1 cellular context compared by ENCODE assay signal in the genomic region with DNA sequence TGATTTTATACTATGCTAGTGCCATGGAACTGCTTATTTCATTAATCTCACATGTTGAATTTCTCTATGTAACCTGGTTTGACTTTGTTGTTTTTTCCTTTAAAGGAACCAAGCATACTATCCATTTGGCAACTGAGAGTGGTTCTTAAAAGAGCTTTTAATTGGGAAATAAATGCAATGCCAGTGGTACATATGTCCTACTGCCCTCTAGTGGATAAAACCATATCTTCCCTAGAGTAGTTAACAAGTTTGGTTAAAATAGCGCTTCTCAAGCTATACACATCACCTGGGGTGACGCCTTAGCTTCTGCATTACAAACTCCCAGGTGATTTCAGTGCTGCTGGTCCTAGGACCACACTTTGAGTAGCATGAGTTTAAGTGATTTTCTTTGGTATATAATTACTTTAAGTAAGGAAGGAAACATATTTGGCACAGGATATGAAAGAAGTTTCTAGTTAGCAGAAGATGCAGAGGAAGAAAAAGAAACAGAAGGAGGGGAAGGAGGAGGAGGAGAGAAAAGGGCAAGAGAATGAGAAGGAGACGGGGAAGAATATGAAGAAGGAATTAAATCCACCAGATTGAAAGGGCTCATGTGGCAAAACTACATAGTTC.
TF ChIP-seq lines count a peak whose summit lies in the region.

No MANE protein-coding gene starts in this region.

TF ChIP-seq in K562, 482 proteins besides CTCF, POLR2A, EP300 and RAD21 (continued from another document):
- TF ChIP-seq PURB (CRISPR knock-in tag; IDR thresholded peaks at IDR 0.05; ENCODE audit: low read depth) (no peak), NR2C2 (CRISPR knock-in tag; IDR thresholded peaks at IDR 0.05) (no peak), NR2C2 (tag; IDR thresholded peaks at IDR 0.05) (no peak), FOS (IDR thresholded peaks at IDR 0.05; ENCODE audit: extremely low read depth, insufficient read length) (no peak), ZNF740 (CRISPR knock-in tag; IDR thresholded peaks at IDR 0.05) (no peak), ZNF740 (tag; IDR thresholded peaks at IDR 0.05) (no peak), ZNF583 (CRISPR knock-in tag; IDR thresholded peaks at IDR 0.05) (no peak), ZNF717 (CRISPR knock-in tag; IDR thresholded peaks at IDR 0.05) (no peak), COPS2 (conservative IDR thresholded peaks at IDR 0.05) (no peak), ZNF12 (CRISPR knock-in tag; IDR thresholded peaks at IDR 0.05) (no peak)
- TF ChIP-seq, protein P1, sequence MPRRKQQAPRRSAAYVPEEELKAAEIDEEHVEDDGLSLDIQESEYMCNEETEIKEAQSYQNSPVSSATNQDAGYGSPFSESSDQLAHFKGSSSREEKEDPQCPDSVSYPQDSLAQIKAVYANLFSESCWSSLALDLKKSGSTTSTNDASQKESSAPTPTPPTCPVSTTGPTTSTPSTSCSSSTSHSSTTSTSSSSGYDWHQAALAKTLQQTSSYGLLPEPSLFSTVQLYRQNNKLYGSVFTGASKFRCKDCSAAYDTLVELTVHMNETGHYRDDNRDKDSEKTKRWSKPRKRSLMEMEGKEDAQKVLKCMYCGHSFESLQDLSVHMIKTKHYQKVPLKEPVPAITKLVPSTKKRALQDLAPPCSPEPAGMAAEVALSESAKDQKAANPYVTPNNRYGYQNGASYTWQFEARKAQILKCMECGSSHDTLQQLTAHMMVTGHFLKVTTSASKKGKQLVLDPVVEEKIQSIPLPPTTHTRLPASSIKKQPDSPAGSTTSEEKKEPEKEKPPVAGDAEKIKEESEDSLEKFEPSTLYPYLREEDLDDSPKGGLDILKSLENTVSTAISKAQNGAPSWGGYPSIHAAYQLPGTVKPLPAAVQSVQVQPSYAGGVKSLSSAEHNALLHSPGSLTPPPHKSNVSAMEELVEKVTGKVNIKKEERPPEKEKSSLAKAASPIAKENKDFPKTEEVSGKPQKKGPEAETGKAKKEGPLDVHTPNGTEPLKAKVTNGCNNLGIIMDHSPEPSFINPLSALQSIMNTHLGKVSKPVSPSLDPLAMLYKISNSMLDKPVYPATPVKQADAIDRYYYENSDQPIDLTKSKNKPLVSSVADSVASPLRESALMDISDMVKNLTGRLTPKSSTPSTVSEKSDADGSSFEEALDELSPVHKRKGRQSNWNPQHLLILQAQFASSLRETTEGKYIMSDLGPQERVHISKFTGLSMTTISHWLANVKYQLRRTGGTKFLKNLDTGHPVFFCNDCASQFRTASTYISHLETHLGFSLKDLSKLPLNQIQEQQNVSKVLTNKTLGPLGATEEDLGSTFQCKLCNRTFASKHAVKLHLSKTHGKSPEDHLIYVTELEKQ (CRISPR knock-in tag; IDR thresholded peaks at IDR 0.05): no peak
